15 cellular contexts compared by ENCODE assay signal in genomic region chr1:53550201-53550741, GRCh38.
DNase-seq lines count a peak whose midpoint lies in the region; ATAC-seq and TF ChIP-seq lines count a peak whose summit lies in the region.
"Had no signal": no experiment of that assay in that cellular context is flagged by ENCODE, and none has a peak within 500 bp of the region (broad histone marks: within the 10 kb centered on the region; RNA-seq: fewer than 3 reads in every experiment).

No MANE protein-coding gene starts in this region.

- H3K36me3 Mint-ChIP-seq in nephron (ENCODE audit: low read depth) = no peaks in the 10 kb centered on the region
- H3K36me3 Mint-ChIP-seq: CD4-positive, CD25-positive, alpha-beta regulatory T cell had no signal

- DNase-seq in EH (ENCODE audit: low read depth) (peak; percentile 53), MV-4-11 (lab: John Stamatoyannopoulos, UW) (peak; percentile 92), epithelial cell of esophagus (ENCODE audit: low read depth) (peak; percentile 10), foreskin keratinocyte (no peak), cerebellar cortex (ENCODE audit: low spot score) (no peak), NCI-H2171 treated with DMSO at 0.1 percent for 48 hours (lab: John Stamatoyannopoulos, UW) (no peak)
- no peak for DNase-seq in activated effector memory CD4-positive, alpha-beta T cell treated with Interleukin-2 at 50 U/mL for 16 hours
- DNase-seq: activated CD4-positive, CD25-positive, alpha-beta regulatory T cell; CD4-positive, CD25-positive, alpha-beta regulatory T cell; foreskin melanocyte; NCI-H510A; nucleus accumbens had no signal

- peaks cover 28% of the 10 kb centered on the region for H3K27me3 Mint-ChIP-seq in nephron (ENCODE audit: low read depth)
- H3K27me3 Mint-ChIP-seq: CD4-positive, CD25-positive, alpha-beta regulatory T cell had no signal

- H3K27ac Mint-ChIP-seq in nephron = peak overlapping the region in 2 of 3 experiments; percentile 16 to 58
- H3K27ac Mint-ChIP-seq: activated T-helper 1 cell treated with anti-CD3 and anti-CD28 coated beads, Interleukin-12 subunit alpha, Interleukin-12 subunit beta, Interleukin-2, Interleukin-4 antibody, amounts not matched to agents 30 ng/mL and 10 ng/mL and 1 ng/mL, durations not matched to agents 14 hours and 24 hours and 36 hours; CD4-positive, CD25-positive, alpha-beta regulatory T cell had no signal

- H3K4me3 ChIP-seq in epithelial cell of esophagus (ENCODE audit: low read length) = no peak overlapping the region

- H3K4me1 ChIP-seq in foreskin keratinocyte = no peaks in the 10 kb centered on the region

- H3K27ac ChIP-seq in foreskin keratinocyte = no peak overlapping the region

- H3K4me3 Mint-ChIP-seq in nephron = no peak overlapping the region
- H3K4me3 Mint-ChIP-seq: activated T-helper 1 cell treated with anti-CD3 and anti-CD28 coated beads, Interleukin-12 subunit alpha, Interleukin-12 subunit beta, Interleukin-2, Interleukin-4 antibody, amounts not matched to agents 30 ng/mL and 10 ng/mL and 1 ng/mL, durations not matched to agents 14 hours and 24 hours and 36 hours; CD4-positive, CD25-positive, alpha-beta regulatory T cell had no signal

- no peaks in the 10 kb centered on the region for H3K9me3 Mint-ChIP-seq in nephron
- H3K9me3 Mint-ChIP-seq: activated T-helper 1 cell treated with anti-CD3 and anti-CD28 coated beads, Interleukin-12 subunit alpha, Interleukin-12 subunit beta, Interleukin-2, Interleukin-4 antibody, amounts not matched to agents 30 ng/mL and 10 ng/mL and 1 ng/mL, durations not matched to agents 14 hours and 24 hours and 36 hours had no signal

- no peak for ATAC-seq in foreskin keratinocyte
- ATAC-seq: left colon had no signal

- H3K4me1 Mint-ChIP-seq in nephron = peaks cover 14% of the 10 kb centered on the region
- H3K4me1 Mint-ChIP-seq: CD4-positive, CD25-positive, alpha-beta regulatory T cell had no signal

- H3K27me3 ChIP-seq in foreskin keratinocyte = peaks cover 2% of the 10 kb centered on the region

- TF ChIP-seq CTCF in epithelial cell of esophagus (IDR thresholded peaks at IDR 0.05; ENCODE audit: insufficient read depth, low read depth, low read length, missing control alignments) (no peak), nephron (IDR thresholded peaks at IDR 0.05; ENCODE audit: unreplicated experiment in 3 of 3) (no peak), foreskin keratinocyte (conservative IDR thresholded peaks at IDR 0.05) (no peak)

Comparison
In these comparisons a context has a peak if more than half of its experiments do, and no peak if none do; other contexts are left out.
1. DNase-seq: peak in EH (single experiment), MV-4-11 (single experiment) and epithelial cell of esophagus (single experiment); none in foreskin keratinocyte (0 of 2), cerebellar cortex (single experiment), NCI-H2171 treated with DMSO at 0.1 percent for 48 hours (single experiment) and activated effector memory CD4-positive, alpha-beta T cell treated with Interleukin-2 at 50 U/mL for 16 hours (single experiment).